ENCODE assay signal across 1 cellular context in the genomic region with DNA sequence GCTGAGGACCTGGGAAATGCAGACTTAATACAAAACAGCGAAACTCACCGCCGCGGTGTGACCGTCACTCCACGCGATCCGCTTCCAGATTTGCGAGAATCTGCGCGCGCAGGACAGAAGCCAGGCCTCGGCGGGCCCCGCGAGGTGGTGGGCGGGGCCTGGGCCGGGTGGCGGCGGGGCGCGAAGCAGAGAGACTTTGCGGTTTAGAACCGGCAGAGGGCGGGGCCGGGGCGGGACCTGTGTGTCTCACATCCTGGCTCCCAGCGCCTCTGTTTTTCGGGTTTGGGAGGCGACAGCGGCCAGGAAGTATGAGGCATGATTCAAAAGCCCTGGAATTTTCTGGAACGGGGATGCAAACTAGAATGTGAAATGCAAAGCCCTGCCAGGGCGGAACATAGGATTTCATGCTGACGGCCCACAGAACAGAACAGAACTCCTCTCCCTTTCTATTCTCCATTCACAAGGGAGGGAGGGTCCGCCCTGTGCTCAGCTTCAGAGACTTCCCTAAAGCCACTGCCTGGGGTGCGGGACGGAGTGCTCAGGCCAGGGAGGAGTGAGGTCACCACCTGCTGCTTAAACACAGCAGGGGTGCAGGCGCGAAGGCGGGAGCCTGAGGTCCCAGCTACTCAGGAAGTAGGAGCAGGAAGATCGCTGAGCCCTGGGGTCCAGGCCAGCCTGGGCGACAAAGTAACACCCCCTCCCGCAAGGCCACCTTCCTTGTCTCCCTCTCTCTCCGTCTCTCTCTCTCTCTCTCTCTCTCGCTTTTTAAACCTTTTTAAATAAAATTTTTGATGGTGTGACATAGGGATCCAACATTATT.
TF ChIP-seq lines count a peak whose summit lies in the region.

No MANE protein-coding gene starts in this region.

TF ChIP-seq in HEK293, 187 proteins besides CTCF, POLR2A, EP300 and RAD21 (continued from another document and continues in another):
- TF ChIP-seq, protein P1, sequence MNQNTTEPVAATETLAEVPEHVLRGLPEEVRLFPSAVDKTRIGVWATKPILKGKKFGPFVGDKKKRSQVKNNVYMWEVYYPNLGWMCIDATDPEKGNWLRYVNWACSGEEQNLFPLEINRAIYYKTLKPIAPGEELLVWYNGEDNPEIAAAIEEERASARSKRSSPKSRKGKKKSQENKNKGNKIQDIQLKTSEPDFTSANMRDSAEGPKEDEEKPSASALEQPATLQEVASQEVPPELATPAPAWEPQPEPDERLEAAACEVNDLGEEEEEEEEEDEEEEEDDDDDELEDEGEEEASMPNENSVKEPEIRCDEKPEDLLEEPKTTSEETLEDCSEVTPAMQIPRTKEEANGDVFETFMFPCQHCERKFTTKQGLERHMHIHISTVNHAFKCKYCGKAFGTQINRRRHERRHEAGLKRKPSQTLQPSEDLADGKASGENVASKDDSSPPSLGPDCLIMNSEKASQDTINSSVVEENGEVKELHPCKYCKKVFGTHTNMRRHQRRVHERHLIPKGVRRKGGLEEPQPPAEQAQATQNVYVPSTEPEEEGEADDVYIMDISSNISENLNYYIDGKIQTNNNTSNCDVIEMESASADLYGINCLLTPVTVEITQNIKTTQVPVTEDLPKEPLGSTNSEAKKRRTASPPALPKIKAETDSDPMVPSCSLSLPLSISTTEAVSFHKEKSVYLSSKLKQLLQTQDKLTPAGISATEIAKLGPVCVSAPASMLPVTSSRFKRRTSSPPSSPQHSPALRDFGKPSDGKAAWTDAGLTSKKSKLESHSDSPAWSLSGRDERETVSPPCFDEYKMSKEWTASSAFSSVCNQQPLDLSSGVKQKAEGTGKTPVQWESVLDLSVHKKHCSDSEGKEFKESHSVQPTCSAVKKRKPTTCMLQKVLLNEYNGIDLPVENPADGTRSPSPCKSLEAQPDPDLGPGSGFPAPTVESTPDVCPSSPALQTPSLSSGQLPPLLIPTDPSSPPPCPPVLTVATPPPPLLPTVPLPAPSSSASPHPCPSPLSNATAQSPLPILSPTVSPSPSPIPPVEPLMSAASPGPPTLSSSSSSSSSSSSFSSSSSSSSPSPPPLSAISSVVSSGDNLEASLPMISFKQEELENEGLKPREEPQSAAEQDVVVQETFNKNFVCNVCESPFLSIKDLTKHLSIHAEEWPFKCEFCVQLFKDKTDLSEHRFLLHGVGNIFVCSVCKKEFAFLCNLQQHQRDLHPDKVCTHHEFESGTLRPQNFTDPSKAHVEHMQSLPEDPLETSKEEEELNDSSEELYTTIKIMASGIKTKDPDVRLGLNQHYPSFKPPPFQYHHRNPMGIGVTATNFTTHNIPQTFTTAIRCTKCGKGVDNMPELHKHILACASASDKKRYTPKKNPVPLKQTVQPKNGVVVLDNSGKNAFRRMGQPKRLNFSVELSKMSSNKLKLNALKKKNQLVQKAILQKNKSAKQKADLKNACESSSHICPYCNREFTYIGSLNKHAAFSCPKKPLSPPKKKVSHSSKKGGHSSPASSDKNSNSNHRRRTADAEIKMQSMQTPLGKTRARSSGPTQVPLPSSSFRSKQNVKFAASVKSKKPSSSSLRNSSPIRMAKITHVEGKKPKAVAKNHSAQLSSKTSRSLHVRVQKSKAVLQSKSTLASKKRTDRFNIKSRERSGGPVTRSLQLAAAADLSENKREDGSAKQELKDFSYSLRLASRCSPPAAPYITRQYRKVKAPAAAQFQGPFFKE (tag by site-specific recombination; IDR thresholded peaks at IDR 0.05; ENCODE audit: borderline replicate concordance), result no peak
- TF ChIP-seq ZNF2 (tag by site-specific recombination; IDR thresholded peaks at IDR 0.05), result no peak
- TF ChIP-seq, protein P2, sequence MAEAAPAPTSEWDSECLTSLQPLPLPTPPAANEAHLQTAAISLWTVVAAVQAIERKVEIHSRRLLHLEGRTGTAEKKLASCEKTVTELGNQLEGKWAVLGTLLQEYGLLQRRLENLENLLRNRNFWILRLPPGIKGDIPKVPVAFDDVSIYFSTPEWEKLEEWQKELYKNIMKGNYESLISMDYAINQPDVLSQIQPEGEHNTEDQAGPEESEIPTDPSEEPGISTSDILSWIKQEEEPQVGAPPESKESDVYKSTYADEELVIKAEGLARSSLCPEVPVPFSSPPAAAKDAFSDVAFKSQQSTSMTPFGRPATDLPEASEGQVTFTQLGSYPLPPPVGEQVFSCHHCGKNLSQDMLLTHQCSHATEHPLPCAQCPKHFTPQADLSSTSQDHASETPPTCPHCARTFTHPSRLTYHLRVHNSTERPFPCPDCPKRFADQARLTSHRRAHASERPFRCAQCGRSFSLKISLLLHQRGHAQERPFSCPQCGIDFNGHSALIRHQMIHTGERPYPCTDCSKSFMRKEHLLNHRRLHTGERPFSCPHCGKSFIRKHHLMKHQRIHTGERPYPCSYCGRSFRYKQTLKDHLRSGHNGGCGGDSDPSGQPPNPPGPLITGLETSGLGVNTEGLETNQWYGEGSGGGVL (tag by site-specific recombination; IDR thresholded peaks at IDR 0.05), result no peak
- TF ChIP-seq, protein P3, sequence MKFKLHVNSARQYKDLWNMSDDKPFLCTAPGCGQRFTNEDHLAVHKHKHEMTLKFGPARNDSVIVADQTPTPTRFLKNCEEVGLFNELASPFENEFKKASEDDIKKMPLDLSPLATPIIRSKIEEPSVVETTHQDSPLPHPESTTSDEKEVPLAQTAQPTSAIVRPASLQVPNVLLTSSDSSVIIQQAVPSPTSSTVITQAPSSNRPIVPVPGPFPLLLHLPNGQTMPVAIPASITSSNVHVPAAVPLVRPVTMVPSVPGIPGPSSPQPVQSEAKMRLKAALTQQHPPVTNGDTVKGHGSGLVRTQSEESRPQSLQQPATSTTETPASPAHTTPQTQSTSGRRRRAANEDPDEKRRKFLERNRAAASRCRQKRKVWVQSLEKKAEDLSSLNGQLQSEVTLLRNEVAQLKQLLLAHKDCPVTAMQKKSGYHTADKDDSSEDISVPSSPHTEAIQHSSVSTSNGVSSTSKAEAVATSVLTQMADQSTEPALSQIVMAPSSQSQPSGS (tag by site-specific recombination; IDR thresholded peaks at IDR 0.05; ENCODE audit: low read depth), result no peak
- no peak for TF ChIP-seq ZNF132 (tag by site-specific recombination; IDR thresholded peaks at IDR 0.05; ENCODE audit: borderline replicate concordance)
- TF ChIP-seq, protein P4, sequence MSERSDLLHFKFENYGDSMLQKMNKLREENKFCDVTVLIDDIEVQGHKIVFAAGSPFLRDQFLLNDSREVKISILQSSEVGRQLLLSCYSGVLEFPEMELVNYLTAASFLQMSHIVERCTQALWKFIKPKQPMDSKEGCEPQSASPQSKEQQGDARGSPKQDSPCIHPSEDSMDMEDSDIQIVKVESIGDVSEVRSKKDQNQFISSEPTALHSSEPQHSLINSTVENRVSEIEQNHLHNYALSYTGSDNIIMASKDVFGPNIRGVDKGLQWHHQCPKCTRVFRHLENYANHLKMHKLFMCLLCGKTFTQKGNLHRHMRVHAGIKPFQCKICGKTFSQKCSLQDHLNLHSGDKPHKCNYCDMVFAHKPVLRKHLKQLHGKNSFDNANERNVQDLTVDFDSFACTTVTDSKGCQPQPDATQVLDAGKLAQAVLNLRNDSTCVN (tag by site-specific recombination; optimal IDR thresholded peaks at IDR 0.05), result peak; percentile 50
- TF ChIP-seq, protein P5, sequence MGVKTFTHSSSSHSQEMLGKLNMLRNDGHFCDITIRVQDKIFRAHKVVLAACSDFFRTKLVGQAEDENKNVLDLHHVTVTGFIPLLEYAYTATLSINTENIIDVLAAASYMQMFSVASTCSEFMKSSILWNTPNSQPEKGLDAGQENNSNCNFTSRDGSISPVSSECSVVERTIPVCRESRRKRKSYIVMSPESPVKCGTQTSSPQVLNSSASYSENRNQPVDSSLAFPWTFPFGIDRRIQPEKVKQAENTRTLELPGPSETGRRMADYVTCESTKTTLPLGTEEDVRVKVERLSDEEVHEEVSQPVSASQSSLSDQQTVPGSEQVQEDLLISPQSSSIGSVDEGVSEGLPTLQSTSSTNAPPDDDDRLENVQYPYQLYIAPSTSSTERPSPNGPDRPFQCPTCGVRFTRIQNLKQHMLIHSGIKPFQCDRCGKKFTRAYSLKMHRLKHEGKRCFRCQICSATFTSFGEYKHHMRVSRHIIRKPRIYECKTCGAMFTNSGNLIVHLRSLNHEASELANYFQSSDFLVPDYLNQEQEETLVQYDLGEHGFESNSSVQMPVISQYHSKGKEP (tag by site-specific recombination; IDR thresholded peaks at IDR 0.05), result no peak
- TF ChIP-seq, protein P6, sequence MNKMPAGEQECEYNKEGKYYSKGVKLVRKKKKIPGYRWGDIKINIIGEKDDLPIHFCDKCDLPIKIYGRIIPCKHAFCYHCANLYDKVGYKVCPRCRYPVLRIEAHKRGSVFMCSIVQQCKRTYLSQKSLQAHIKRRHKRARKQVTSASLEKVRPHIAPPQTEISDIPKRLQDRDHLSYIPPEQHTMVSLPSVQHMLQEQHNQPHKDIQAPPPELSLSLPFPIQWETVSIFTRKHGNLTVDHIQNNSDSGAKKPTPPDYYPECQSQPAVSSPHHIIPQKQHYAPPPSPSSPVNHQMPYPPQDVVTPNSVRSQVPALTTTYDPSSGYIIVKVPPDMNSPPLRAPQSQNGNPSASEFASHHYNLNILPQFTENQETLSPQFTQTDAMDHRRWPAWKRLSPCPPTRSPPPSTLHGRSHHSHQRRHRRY (tag by site-specific recombination; IDR thresholded peaks at IDR 0.05), result no peak
- TF ChIP-seq ZBTB20 (tag by site-specific recombination; IDR thresholded peaks at IDR 0.05), result peak; percentile 73
- no peak for TF ChIP-seq YY2 (tag by site-specific recombination; IDR thresholded peaks at IDR 0.05)
- TF ChIP-seq, protein P7, sequence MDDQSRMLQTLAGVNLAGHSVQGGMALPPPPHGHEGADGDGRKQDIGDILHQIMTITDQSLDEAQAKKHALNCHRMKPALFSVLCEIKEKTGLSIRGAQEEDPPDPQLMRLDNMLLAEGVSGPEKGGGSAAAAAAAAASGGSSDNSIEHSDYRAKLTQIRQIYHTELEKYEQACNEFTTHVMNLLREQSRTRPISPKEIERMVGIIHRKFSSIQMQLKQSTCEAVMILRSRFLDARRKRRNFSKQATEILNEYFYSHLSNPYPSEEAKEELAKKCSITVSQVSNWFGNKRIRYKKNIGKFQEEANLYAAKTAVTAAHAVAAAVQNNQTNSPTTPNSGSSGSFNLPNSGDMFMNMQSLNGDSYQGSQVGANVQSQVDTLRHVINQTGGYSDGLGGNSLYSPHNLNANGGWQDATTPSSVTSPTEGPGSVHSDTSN (CRISPR knock-in tag; IDR thresholded peaks at IDR 0.05), result 0 out of 2 replicates have a peak, but pooled peaks have one; percentile 20
- TF ChIP-seq ZBTB21 (tag by site-specific recombination; IDR thresholded peaks at IDR 0.05), result no peak
- TF ChIP-seq ZNF157 (tag by site-specific recombination; IDR thresholded peaks at IDR 0.05), result no peak
- TF ChIP-seq ZNF16 (tag by site-specific recombination; IDR thresholded peaks at IDR 0.05; ENCODE audit: low read depth), result no peak
- no peak for TF ChIP-seq ZNF146 (tag by site-specific recombination; IDR thresholded peaks at IDR 0.05)
- TF ChIP-seq ZNF394 (tag by site-specific recombination; IDR thresholded peaks at IDR 0.05; ENCODE audit: borderline replicate concordance), result no peak
- TF ChIP-seq ZBTB48 (tag by site-specific recombination; IDR thresholded peaks at IDR 0.05), result no peak
- no peak for TF ChIP-seq ZNF521 (tag by site-specific recombination; IDR thresholded peaks at IDR 0.05)
- TF ChIP-seq ZNF140 (tag by site-specific recombination; IDR thresholded peaks at IDR 0.05), result no peak
- TF ChIP-seq REPIN1 (tag by site-specific recombination; IDR thresholded peaks at IDR 0.05; ENCODE audit: low read depth), result no peak
- TF ChIP-seq, protein P8, sequence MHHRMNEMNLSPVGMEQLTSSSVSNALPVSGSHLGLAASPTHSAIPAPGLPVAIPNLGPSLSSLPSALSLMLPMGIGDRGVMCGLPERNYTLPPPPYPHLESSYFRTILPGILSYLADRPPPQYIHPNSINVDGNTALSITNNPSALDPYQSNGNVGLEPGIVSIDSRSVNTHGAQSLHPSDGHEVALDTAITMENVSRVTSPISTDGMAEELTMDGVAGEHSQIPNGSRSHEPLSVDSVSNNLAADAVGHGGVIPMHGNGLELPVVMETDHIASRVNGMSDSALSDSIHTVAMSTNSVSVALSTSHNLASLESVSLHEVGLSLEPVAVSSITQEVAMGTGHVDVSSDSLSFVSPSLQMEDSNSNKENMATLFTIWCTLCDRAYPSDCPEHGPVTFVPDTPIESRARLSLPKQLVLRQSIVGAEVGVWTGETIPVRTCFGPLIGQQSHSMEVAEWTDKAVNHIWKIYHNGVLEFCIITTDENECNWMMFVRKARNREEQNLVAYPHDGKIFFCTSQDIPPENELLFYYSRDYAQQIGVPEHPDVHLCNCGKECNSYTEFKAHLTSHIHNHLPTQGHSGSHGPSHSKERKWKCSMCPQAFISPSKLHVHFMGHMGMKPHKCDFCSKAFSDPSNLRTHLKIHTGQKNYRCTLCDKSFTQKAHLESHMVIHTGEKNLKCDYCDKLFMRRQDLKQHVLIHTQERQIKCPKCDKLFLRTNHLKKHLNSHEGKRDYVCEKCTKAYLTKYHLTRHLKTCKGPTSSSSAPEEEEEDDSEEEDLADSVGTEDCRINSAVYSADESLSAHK (tag by site-specific recombination; IDR thresholded peaks at IDR 0.05), result no peak
- no peak for TF ChIP-seq ZNF416 (tag by site-specific recombination; IDR thresholded peaks at IDR 0.05)
- TF ChIP-seq TRIM28 (IDR thresholded peaks at IDR 0.05; ENCODE audit: borderline replicate concordance, low read length), result no peak
- no peak for TF ChIP-seq HOXA7 (CRISPR knock-in tag; IDR thresholded peaks at IDR 0.05; ENCODE audit: borderline replicate concordance)
- no peak for TF ChIP-seq ZNF211 (tag by site-specific recombination; IDR thresholded peaks at IDR 0.05; ENCODE audit: low read depth)
- no peak for TF ChIP-seq WT1 (tag by site-specific recombination; IDR thresholded peaks at IDR 0.05)
- no peak for TF ChIP-seq ZNF274 (IDR thresholded peaks at IDR 0.05; ENCODE audit: low read length)
- no peak for TF ChIP-seq ZNF274 (tag by site-specific recombination; IDR thresholded peaks at IDR 0.05; ENCODE audit: borderline replicate concordance)
- no peak for TF ChIP-seq ZBTB8A (tag by site-specific recombination; IDR thresholded peaks at IDR 0.05)
- no peak for TF ChIP-seq ZNF596 (tag by site-specific recombination; IDR thresholded peaks at IDR 0.05)
- no peak for TF ChIP-seq ZNF266 (tag by site-specific recombination; IDR thresholded peaks at IDR 0.05; ENCODE audit: low read depth)
- TF ChIP-seq HOXC10 (CRISPR knock-in tag; IDR thresholded peaks at IDR 0.05), result no peak
- no peak for TF ChIP-seq ZNF768 (tag by site-specific recombination; IDR thresholded peaks at IDR 0.05)
- no peak for TF ChIP-seq ZNF558 (tag by site-specific recombination; IDR thresholded peaks at IDR 0.05)
- no peak for TF ChIP-seq MYNN (tag by site-specific recombination; IDR thresholded peaks at IDR 0.05; ENCODE audit: borderline replicate concordance)
- TF ChIP-seq, protein P9, sequence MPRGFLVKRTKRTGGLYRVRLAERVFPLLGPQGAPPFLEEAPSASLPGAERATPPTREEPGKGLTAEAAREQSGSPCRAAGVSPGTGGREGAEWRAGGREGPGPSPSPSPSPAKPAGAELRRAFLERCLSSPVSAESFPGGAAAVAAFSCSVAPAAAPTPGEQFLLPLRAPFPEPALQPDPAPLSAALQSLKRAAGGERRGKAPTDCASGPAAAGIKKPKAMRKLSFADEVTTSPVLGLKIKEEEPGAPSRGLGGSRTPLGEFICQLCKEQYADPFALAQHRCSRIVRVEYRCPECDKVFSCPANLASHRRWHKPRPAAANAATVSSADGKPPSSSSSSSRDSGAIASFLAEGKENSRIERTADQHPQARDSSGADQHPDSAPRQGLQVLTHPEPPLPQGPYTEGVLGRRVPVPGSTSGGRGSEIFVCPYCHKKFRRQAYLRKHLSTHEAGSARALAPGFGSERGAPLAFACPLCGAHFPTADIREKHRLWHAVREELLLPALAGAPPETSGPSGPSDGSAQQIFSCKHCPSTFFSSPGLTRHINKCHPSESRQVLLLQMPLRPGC (tag by site-specific recombination; IDR thresholded peaks at IDR 0.05), result no peak
- TF ChIP-seq ZNF426 (tag by site-specific recombination; IDR thresholded peaks at IDR 0.05), result no peak
- TF ChIP-seq ZNF174 (tag by site-specific recombination; IDR thresholded peaks at IDR 0.05), result no peak
- no peak for TF ChIP-seq ZNF23 (tag by site-specific recombination; IDR thresholded peaks at IDR 0.05; ENCODE audit: borderline replicate concordance)
